Comparison of ENCODE assay signal across 9 cellular contexts in the genomic region with DNA sequence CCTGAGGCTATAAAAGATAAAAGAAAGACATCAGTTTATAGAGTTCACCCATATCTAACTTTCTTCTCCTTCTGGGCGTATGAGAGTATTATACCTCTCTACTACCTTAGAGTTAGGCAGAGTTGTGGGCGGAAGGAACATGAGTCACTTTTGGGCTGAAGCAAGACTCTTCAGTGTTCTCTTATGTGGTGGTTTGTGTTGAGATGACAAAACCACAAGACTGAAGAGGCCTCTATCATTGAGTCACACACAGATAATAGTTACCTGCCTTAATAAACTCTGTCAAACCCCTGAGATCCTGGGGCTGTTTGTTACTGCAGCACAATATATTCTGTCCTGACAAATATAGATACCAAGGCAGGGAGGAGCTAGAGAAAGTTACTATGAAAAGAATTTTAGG.
DNase-seq lines count a peak whose midpoint lies in the region; ATAC-seq and TF ChIP-seq lines count a peak whose summit lies in the region.
"Had no signal": no experiment of that assay in that cellular context is flagged by ENCODE, and none has a peak within 500 bp of the region (broad histone marks: within the 10 kb centered on the region; RNA-seq: fewer than 3 reads in every experiment).

No MANE protein-coding gene starts in this region.

- no peak overlapping the region for H3K27ac ChIP-seq in sigmoid colon

- no peak overlapping the region for H3K4me3 ChIP-seq in sigmoid colon

- H3K27ac Mint-ChIP-seq in central memory CD8-positive, alpha-beta T cell (ENCODE audit: low read depth), result peak overlapping the region; percentile 95
- no peak overlapping the region for H3K27ac Mint-ChIP-seq in stimulated activated memory B cell treated with anti-CD40 and anti-IgM and Interleukin-4, amounts not matched to agents 10 μg/mL and 1 μg/mL and 100 μg/mL, for 72 hours
- H3K27ac Mint-ChIP-seq: stimulated activated naive CD8-positive, alpha-beta T cell treated with anti-CD3 and anti-CD28 coated beads, Interleukin-15, Interleukin-2, amounts not matched to agents 100 ng/mL and 50 ng/mL, for 24 hours had no signal

- peaks cover 6% of the 10 kb centered on the region for H3K36me3 Mint-ChIP-seq in central memory CD8-positive, alpha-beta T cell (ENCODE audit: insufficient read depth)
- no peaks in the 10 kb centered on the region for H3K36me3 Mint-ChIP-seq in stimulated activated memory B cell treated with anti-CD40 and anti-IgM and Interleukin-4, amounts not matched to agents 10 μg/mL and 1 μg/mL and 100 μg/mL, for 72 hours

- H3K4me1 ChIP-seq in sigmoid colon, result no peaks in the 10 kb centered on the region

- ATAC-seq in central memory CD8-positive, alpha-beta T cell (replicated peaks; ENCODE audit: extremely low read depth, poor library complexity, severe bottlenecking), result peak; percentile 100
- peak; percentile 25 for ATAC-seq in stimulated activated memory B cell treated with anti-CD40 and anti-IgM and Interleukin-4, amounts not matched to agents 10 μg/mL and 1 μg/mL and 100 μg/mL, for 72 hours

- DNase-seq in GM13977 (ENCODE audit: low spot score), result peak; percentile 53
- peak; percentile 81 for DNase-seq in HCEC 1CT
- DNase-seq in NOMO-1 (lab: John Stamatoyannopoulos, UW; ENCODE audit: unreplicated experiment in 2 of 2), result peak; percentile 91 to 95
- peak in 1 of 2 donors; percentile 50 for DNase-seq in central memory CD8-positive, alpha-beta T cell (ENCODE audit: low spot score in 2 of 2)
- no peak for DNase-seq in C1 segment of cervical spinal cord (lab: John Stamatoyannopoulos, UW)
- DNase-seq in sigmoid colon, result no peak
- no peak for DNase-seq in mucosa of gallbladder (ENCODE audit: low spot score)

- no peak overlapping the region for H3K4me3 Mint-ChIP-seq in central memory CD8-positive, alpha-beta T cell
- no peak overlapping the region for H3K4me3 Mint-ChIP-seq in stimulated activated memory B cell treated with anti-CD40 and anti-IgM and Interleukin-4, amounts not matched to agents 10 μg/mL and 1 μg/mL and 100 μg/mL, for 72 hours
- H3K4me3 Mint-ChIP-seq: stimulated activated naive CD8-positive, alpha-beta T cell treated with anti-CD3 and anti-CD28 coated beads, Interleukin-15, Interleukin-2, amounts not matched to agents 100 ng/mL and 50 ng/mL, for 24 hours had no signal

- H3K9me3 Mint-ChIP-seq in central memory CD8-positive, alpha-beta T cell, result peaks cover 11% of the 10 kb centered on the region
- H3K9me3 Mint-ChIP-seq in stimulated activated memory B cell treated with anti-CD40 and anti-IgM and Interleukin-4, amounts not matched to agents 10 μg/mL and 1 μg/mL and 100 μg/mL, for 72 hours, result no peaks in the 10 kb centered on the region

- no peaks in the 10 kb centered on the region for H3K27me3 Mint-ChIP-seq in central memory CD8-positive, alpha-beta T cell
- no peaks in the 10 kb centered on the region for H3K27me3 Mint-ChIP-seq in stimulated activated memory B cell treated with anti-CD40 and anti-IgM and Interleukin-4, amounts not matched to agents 10 μg/mL and 1 μg/mL and 100 μg/mL, for 72 hours

- H3K9me3 ChIP-seq in sigmoid colon, result no peaks in the 10 kb centered on the region

- TF ChIP-seq CTCF in GM13977 (IDR thresholded peaks at IDR 0.05; ENCODE audit: extremely low read depth, insufficient read depth, missing control alignments) (no peak), sigmoid colon (IDR thresholded peaks at IDR 0.05) (no peak)

- TF ChIP-seq POLR2A in sigmoid colon (IDR thresholded peaks at IDR 0.05), result no peak

- intact Hi-C loops in sigmoid colon (cut with DNase I), result no loop called here

- WGBS in sigmoid colon, 2 donors, result 50 to 87% methylated on average over 2 of the region's 2 CpGs

- TF ChIP-seq EP300 in sigmoid colon (IDR thresholded peaks at IDR 0.05), result no peak

- no peaks in the 10 kb centered on the region for H3K27me3 ChIP-seq in sigmoid colon

- H3K36me3 ChIP-seq in sigmoid colon, result no peaks in the 10 kb centered on the region

- H3K4me1 Mint-ChIP-seq in central memory CD8-positive, alpha-beta T cell, result peaks cover 39% of the 10 kb centered on the region
- H3K4me1 Mint-ChIP-seq in stimulated activated memory B cell treated with anti-CD40 and anti-IgM and Interleukin-4, amounts not matched to agents 10 μg/mL and 1 μg/mL and 100 μg/mL, for 72 hours, result no peaks in the 10 kb centered on the region

- in situ Hi-C loops in GM13977 (cut with MboI; ENCODE audit: low pct_unique_long_range_greater_than_20kb, low sequenced_read_pairs, unreplicated experiment), result no loop called here

Comparison
In these comparisons a context has a peak if more than half of its experiments do, and no peak if none do; other contexts are left out.
1. DNase-seq: peak in GM13977 (single experiment), HCEC 1CT (single experiment) and NOMO-1 (2 of 2); none in C1 segment of cervical spinal cord (0 of 14), sigmoid colon (single experiment) and mucosa of gallbladder (single experiment).